ENCODE assay signal across 1 cellular context in the genomic region with DNA sequence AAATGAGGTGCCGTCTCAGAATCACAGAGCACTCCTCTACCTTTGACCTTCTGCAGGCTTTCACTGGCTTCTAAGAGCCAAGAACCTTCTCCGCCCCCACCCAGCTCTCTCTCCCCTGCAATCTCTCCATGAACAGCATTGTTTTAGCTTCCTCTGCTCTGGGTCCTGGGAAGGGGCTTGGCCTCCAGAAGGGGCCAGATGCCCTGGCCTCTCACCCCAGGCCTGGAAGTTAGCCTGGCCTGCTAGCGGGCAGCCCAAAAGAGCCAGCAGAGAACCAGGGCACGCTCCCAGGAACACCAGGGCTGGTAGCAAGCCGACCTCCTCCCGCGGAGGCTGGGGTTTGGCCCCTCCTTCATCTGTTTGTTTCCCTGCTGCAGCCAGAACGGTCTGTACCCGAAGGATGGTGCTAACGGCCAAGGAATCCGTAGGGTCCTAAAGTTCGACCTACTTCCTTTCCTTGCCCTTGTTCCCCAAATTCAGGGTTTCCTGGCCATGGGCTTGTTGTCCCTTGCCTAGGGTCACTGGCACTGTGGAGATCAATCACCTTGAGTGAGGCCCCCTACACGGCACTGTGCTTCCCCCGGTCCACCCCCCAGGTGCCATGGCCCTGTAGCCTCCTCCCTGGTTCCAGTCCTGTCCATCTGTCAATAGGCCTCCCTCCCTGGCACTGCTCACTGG.
A peak's percentile ranks its signal among the peaks of the same experiment; 100 is the strongest.
TF ChIP-seq lines count a peak whose summit lies in the region.

No MANE protein-coding gene starts in this region.

TF ChIP-seq in K562, 482 proteins besides CTCF, POLR2A, EP300 and RAD21 (continued from another document and continues in another):
- TF ChIP-seq COPS2 (conservative IDR thresholded peaks at IDR 0.05) (no peak), JUND (IDR thresholded peaks at IDR 0.05; ENCODE audit: borderline replicate concordance, low read depth, low read length) (peak; percentile 32; the same call in 1 of the 2 replicates), JUND (tag; IDR thresholded peaks at IDR 0.05; ENCODE audit: borderline replicate concordance, low read depth, low read length) (0 out of 3 replicates have a peak, but pooled peaks have one; percentile 41), CCNT2 (IDR thresholded peaks at IDR 0.05; ENCODE audit: borderline replicate concordance, extremely low read depth, insufficient read length, low read depth, low read length) (peak; percentile 18), STAT5B (CRISPR knock-in tag; IDR thresholded peaks at IDR 0.05) (no peak), SMARCB1 (IDR thresholded peaks at IDR 0.05; ENCODE audit: insufficient read length, low read depth) (no peak), PCBP1 (IDR thresholded peaks at IDR 0.05; ENCODE audit: low read depth, low read length, poor library complexity, severe bottlenecking) (no peak), GATAD2A (IDR thresholded peaks at IDR 0.05) (peak; percentile 58; the same call in 1 of the 2 replicates), ZNF133 (CRISPR knock-in tag; IDR thresholded peaks at IDR 0.05) (no peak), ZNF696 (CRISPR knock-in tag; conservative IDR thresholded peaks at IDR 0.05) (no peak), POLR2AphosphoS2 (IDR thresholded peaks at IDR 0.05; ENCODE audit: low read length) (no peak), MEIS2 (IDR thresholded peaks at IDR 0.05; ENCODE audit: partially characterized antibody) (no peak), CHD4 (IDR thresholded peaks at IDR 0.05; ENCODE audit: insufficient read depth, insufficient replicate concordance, low read depth, low read length, poor library complexity, severe bottlenecking) (no peak), SRSF7 (optimal IDR thresholded peaks at IDR 0.05; ENCODE audit: low read depth, low read length) (no peak), ZNF175 (CRISPR knock-in tag; IDR thresholded peaks at IDR 0.05; ENCODE audit: low read depth) (no peak; the same call in 1 of the 2 replicates), NFE2 (IDR thresholded peaks at IDR 0.05; ENCODE audit: low read depth) (no peak), CHD1 (IDR thresholded peaks at IDR 0.05; ENCODE audit: low read length) (no peak), NFE2L1 (tag; IDR thresholded peaks at IDR 0.05; ENCODE audit: borderline replicate concordance, low read depth) (no peak), ZNF282 (CRISPR knock-in tag; IDR thresholded peaks at IDR 0.05) (no peak), HDGF (IDR thresholded peaks at IDR 0.05) (peak; percentile 51; the same call in 1 of the 2 replicates), CSDE1 (IDR thresholded peaks at IDR 0.05) (no peak), BRCA1 (IDR thresholded peaks at IDR 0.05) (no peak), BRCA1 (CRISPR knock-in tag; IDR thresholded peaks at IDR 0.05) (no peak), ILF3 (IDR thresholded peaks at IDR 0.05; ENCODE audit: borderline replicate concordance) (no peak), SREBF2 (CRISPR knock-in tag; IDR thresholded peaks at IDR 0.05) (no peak), ZNF75A (CRISPR knock-in tag; IDR thresholded peaks at IDR 0.05) (0 out of 2 replicates have a peak, but pooled peaks have one; percentile 39), TBP (optimal IDR thresholded peaks at IDR 0.05; ENCODE audit: low read depth, low read length) (no peak), CREM (IDR thresholded peaks at IDR 0.05; ENCODE audit: low read depth) (peak; percentile 19; the same call in 1 of the 2 replicates), CBFA2T3 (IDR thresholded peaks at IDR 0.05) (peak; percentile 75), SMARCC2 (IDR thresholded peaks at IDR 0.05; ENCODE audit: low read depth) (no peak), MYBL2 (IDR thresholded peaks at IDR 0.05; ENCODE audit: low read depth) (peak; percentile 77), MYBL2 (CRISPR knock-in tag; IDR thresholded peaks at IDR 0.05; ENCODE audit: borderline replicate concordance) (no peak), BCL6 (CRISPR knock-in tag; IDR thresholded peaks at IDR 0.05) (no peak), ZC3H11A (IDR thresholded peaks at IDR 0.05; ENCODE audit: low read depth, low read length) (0 out of 2 replicates have a peak, but pooled peaks have one; percentile 12), MBD2 (IDR thresholded peaks at IDR 0.05; ENCODE audit: borderline replicate concordance, low read depth) (no peak), ZKSCAN3 (CRISPR knock-in tag; IDR thresholded peaks at IDR 0.05) (no peak), ZBTB1 (CRISPR knock-in tag; IDR thresholded peaks at IDR 0.05; ENCODE audit: borderline replicate concordance, low read depth) (no peak), RBM15 (IDR thresholded peaks at IDR 0.05; ENCODE audit: insufficient read depth, low read length) (no peak), TRIM24 (IDR thresholded peaks at IDR 0.05) (0 out of 4 replicates have a peak, but pooled peaks of 1 of the 2 experiments have one; percentile 11), SMARCA4 (IDR thresholded peaks at IDR 0.05) (peak; percentile 47), HLTF (IDR thresholded peaks at IDR 0.05) (no peak), HNRNPH1 (optimal IDR thresholded peaks at IDR 0.05; ENCODE audit: low read depth, low read length) (no peak), MECOM (CRISPR knock-in tag; IDR thresholded peaks at IDR 0.05) (peak; percentile 39), TAF1 (IDR thresholded peaks at IDR 0.05; ENCODE audit: control insufficient read depth, extremely low read depth, insufficient read depth, low read length, severe bottlenecking) (peak; percentile 24), ZNF239 (CRISPR knock-in tag; IDR thresholded peaks at IDR 0.05) (0 out of 2 replicates have a peak, but pooled peaks have one; percentile 29), KDM4B (IDR thresholded peaks at IDR 0.05; ENCODE audit: borderline replicate concordance in 2 of 2, low read depth in 1 of 2) (peak in 1 of 2 experiments; percentile 46; a peak in 1 of 4 replicates), ZFX (CRISPR knock-in tag; IDR thresholded peaks at IDR 0.05) (peak; percentile 50)
- TF ChIP-seq, protein P1, sequence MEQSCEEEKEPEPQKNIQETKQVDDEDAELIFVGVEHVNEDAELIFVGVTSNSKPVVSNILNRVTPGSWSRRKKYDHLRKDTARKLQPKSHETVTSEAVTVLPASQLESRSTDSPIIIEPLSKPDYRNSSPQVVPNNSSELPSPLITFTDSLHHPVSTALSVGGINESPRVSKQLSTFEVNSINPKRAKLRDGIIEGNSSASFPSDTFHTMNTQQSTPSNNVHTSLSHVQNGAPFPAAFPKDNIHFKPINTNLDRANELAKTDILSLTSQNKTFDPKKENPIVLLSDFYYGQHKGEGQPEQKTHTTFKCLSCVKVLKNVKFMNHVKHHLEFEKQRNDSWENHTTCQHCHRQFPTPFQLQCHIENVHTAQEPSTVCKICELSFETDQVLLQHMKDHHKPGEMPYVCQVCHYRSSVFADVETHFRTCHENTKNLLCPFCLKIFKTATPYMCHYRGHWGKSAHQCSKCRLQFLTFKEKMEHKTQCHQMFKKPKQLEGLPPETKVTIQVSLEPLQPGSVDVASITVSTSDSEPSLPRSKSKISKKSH (CRISPR knock-in tag; IDR thresholded peaks at IDR 0.05) = no peak
- TF ChIP-seq, protein P2, sequence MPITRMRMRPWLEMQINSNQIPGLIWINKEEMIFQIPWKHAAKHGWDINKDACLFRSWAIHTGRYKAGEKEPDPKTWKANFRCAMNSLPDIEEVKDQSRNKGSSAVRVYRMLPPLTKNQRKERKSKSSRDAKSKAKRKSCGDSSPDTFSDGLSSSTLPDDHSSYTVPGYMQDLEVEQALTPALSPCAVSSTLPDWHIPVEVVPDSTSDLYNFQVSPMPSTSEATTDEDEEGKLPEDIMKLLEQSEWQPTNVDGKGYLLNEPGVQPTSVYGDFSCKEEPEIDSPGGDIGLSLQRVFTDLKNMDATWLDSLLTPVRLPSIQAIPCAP (CRISPR knock-in tag; IDR thresholded peaks at IDR 0.05; ENCODE audit: borderline replicate concordance) = no peak
- TF ChIP-seq, protein P3, sequence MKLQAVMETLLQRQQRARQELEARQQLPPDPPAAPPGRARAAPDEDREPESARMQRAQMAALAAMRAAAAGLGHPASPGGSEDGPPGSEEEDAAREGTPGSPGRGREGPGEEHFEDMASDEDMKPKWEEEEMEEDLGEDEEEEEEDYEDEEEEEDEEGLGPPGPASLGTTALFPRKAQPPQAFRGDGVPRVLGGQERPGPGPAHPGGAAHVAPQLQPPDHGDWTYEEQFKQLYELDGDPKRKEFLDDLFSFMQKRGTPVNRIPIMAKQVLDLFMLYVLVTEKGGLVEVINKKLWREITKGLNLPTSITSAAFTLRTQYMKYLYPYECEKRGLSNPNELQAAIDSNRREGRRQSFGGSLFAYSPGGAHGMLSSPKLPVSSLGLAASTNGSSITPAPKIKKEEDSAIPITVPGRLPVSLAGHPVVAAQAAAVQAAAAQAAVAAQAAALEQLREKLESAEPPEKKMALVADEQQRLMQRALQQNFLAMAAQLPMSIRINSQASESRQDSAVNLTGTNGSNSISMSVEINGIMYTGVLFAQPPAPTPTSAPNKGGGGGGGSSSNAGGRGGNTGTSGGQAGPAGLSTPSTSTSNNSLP (IDR thresholded peaks at IDR 0.05; ENCODE audit: borderline replicate concordance, low read depth, low read length) = peak; percentile 22; the same call in 1 of the 2 replicates
- TF ChIP-seq, protein P4, sequence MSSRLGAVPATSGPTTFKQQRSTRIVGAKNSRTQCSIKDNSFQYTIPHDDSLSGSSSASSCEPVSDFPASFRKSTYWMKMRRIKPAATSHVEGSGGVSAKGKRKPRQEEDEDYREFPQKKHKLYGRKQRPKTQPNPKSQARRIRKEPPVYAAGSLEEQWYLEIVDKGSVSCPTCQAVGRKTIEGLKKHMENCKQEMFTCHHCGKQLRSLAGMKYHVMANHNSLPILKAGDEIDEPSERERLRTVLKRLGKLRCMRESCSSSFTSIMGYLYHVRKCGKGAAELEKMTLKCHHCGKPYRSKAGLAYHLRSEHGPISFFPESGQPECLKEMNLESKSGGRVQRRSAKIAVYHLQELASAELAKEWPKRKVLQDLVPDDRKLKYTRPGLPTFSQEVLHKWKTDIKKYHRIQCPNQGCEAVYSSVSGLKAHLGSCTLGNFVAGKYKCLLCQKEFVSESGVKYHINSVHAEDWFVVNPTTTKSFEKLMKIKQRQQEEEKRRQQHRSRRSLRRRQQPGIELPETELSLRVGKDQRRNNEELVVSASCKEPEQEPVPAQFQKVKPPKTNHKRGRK (tag; IDR thresholded peaks at IDR 0.05) = no peak
- TF ChIP-seq, protein P5, sequence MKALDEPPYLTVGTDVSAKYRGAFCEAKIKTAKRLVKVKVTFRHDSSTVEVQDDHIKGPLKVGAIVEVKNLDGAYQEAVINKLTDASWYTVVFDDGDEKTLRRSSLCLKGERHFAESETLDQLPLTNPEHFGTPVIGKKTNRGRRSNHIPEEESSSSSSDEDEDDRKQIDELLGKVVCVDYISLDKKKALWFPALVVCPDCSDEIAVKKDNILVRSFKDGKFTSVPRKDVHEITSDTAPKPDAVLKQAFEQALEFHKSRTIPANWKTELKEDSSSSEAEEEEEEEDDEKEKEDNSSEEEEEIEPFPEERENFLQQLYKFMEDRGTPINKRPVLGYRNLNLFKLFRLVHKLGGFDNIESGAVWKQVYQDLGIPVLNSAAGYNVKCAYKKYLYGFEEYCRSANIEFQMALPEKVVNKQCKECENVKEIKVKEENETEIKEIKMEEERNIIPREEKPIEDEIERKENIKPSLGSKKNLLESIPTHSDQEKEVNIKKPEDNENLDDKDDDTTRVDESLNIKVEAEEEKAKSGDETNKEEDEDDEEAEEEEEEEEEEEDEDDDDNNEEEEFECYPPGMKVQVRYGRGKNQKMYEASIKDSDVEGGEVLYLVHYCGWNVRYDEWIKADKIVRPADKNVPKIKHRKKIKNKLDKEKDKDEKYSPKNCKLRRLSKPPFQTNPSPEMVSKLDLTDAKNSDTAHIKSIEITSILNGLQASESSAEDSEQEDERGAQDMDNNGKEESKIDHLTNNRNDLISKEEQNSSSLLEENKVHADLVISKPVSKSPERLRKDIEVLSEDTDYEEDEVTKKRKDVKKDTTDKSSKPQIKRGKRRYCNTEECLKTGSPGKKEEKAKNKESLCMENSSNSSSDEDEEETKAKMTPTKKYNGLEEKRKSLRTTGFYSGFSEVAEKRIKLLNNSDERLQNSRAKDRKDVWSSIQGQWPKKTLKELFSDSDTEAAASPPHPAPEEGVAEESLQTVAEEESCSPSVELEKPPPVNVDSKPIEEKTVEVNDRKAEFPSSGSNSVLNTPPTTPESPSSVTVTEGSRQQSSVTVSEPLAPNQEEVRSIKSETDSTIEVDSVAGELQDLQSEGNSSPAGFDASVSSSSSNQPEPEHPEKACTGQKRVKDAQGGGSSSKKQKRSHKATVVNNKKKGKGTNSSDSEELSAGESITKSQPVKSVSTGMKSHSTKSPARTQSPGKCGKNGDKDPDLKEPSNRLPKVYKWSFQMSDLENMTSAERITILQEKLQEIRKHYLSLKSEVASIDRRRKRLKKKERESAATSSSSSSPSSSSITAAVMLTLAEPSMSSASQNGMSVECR (CRISPR knock-in tag; IDR thresholded peaks at IDR 0.05) = no peak
- TF ChIP-seq, protein P6, sequence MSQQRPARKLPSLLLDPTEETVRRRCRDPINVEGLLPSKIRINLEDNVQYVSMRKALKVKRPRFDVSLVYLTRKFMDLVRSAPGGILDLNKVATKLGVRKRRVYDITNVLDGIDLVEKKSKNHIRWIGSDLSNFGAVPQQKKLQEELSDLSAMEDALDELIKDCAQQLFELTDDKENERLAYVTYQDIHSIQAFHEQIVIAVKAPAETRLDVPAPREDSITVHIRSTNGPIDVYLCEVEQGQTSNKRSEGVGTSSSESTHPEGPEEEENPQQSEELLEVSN (IDR thresholded peaks at IDR 0.05; ENCODE audit: borderline replicate concordance in 1 of 2, extremely low read depth in 1 of 2, insufficient read depth in 1 of 2, insufficient read length in 1 of 2, low read depth in 1 of 2, low read length in 1 of 2, poor library complexity in 1 of 2, severe bottlenecking in 1 of 2) = no peak
- TF ChIP-seq, protein P7, sequence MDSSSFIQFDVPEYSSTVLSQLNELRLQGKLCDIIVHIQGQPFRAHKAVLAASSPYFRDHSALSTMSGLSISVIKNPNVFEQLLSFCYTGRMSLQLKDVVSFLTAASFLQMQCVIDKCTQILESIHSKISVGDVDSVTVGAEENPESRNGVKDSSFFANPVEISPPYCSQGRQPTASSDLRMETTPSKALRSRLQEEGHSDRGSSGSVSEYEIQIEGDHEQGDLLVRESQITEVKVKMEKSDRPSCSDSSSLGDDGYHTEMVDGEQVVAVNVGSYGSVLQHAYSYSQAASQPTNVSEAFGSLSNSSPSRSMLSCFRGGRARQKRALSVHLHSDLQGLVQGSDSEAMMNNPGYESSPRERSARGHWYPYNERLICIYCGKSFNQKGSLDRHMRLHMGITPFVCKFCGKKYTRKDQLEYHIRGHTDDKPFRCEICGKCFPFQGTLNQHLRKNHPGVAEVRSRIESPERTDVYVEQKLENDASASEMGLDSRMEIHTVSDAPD (CRISPR knock-in tag; IDR thresholded peaks at IDR 0.05) = no peak
- TF ChIP-seq, protein P8, sequence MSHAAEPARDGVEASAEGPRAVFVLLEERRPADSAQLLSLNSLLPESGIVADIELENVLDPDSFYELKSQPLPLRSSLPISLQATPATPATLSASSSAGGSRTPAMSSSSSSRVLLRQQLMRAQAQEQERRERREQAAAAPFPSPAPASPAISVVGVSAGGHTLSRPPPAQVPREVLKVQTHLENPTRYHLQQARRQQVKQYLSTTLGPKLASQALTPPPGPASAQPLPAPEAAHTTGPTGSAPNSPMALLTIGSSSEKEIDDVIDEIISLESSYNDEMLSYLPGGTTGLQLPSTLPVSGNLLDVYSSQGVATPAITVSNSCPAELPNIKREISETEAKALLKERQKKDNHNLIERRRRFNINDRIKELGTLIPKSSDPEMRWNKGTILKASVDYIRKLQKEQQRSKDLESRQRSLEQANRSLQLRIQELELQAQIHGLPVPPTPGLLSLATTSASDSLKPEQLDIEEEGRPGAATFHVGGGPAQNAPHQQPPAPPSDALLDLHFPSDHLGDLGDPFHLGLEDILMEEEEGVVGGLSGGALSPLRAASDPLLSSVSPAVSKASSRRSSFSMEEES (CRISPR knock-in tag; IDR thresholded peaks at IDR 0.05) = no peak
